8 cellular contexts compared by ENCODE assay signal in the genomic region with DNA sequence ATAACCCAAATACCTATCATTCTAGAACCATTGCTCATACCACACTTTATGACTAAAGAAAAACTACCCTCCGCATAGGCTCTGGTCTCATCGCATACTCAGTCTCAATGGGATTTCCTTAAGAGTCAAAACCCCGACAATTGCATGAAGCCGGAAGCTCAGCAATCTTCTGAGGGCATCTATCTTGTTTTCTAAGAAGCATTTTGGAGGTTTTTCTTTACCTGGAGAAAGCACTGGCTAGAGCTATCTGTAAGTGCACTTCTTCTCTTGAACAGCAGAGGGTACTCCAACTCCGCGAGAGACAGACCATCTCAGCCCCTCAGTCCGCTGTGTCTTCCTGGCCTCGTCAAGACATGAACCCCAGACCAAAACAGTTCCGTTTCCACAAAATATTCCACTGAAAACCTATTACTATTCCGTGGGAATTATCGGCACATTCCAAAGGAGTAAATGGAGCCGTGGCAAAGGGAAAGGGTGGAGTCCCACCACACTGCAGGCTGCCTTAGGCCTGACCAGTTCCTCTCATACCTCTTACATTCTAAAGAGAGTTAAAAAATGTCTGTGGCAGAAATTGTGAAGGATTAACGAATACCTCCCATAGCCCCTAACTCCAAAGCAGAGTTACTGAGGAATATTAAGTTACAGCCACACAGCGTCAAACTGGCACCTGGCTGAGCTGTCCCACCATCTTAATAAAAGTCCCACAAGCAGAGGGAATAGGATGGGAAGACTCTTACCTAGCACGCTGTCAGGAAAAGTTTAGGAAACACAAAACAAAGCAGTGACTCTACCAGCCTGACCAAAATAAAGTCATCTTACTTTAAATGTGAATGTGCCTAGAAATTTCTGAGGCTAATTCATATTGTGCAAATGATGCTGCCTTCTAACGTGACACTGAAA.
DNase-seq lines count a peak whose midpoint lies in the region; ATAC-seq and TF ChIP-seq lines count a peak whose summit lies in the region.

No MANE protein-coding gene starts in this region.

- intact Hi-C loops in activated CD4-positive, alpha-beta T cell treated with anti-CD3 and anti-CD28 coated beads, Interleukin-2, amount 10 ng/mL, durations not matched to agents 24 days and 14 days (cut with micrococcal nuclease): no loop called here

- 21% methylated on average over 16 of the region's 16 CpGs for WGBS in tibial nerve, 2 donors

- no peak for TF ChIP-seq POLR2A in tibial nerve (IDR thresholded peaks at IDR 0.05)

- H3K36me3 ChIP-seq in BLaER1 treated with 17β-estradiol and CSF1 and Interleukin-3, amounts not matched to agents 10 nM and 100 nM: no peaks in the 10 kb centered on the region
- no peaks in the 10 kb centered on the region for H3K36me3 ChIP-seq in tibial nerve

- no peak overlapping the region for H3K4me3 ChIP-seq in BLaER1 treated with 17β-estradiol and CSF1 and Interleukin-3, amounts not matched to agents 10 nM and 100 nM
- no peak overlapping the region for H3K4me3 ChIP-seq in tibial nerve

- ATAC-seq in GM18870 (IDR thresholded peaks at IDR 0.05; ENCODE audit: unreplicated experiment): peak; percentile 97
- peak; percentile 91 for ATAC-seq in HG03060 (IDR thresholded peaks at IDR 0.05; ENCODE audit: low read depth, unreplicated experiment)

- H3K27ac ChIP-seq in BLaER1 treated with 17β-estradiol and CSF1 and Interleukin-3, amounts not matched to agents 10 nM and 100 nM: no peak overlapping the region
- no peak overlapping the region for H3K27ac ChIP-seq in tibial nerve

- H4K20me1 ChIP-seq in BLaER1 treated with 17β-estradiol and CSF1 and Interleukin-3, amounts not matched to agents 10 nM and 100 nM: no peaks in the 10 kb centered on the region

- no peak overlapping the region for H3K9ac ChIP-seq in BLaER1 treated with 17β-estradiol and CSF1 and Interleukin-3, amounts not matched to agents 10 nM and 100 nM

- DNase-seq in NCI-H2107 (lab: John Stamatoyannopoulos, UW): peak; percentile 31
- peak; percentile 72 for DNase-seq in activated CD4-positive, alpha-beta T cell treated with anti-CD3 and anti-CD28 coated beads, Interleukin-2, amount 10 ng/mL, durations not matched to agents 24 days and 14 days
- peak; percentile 48 for DNase-seq in epidermal melanocyte (ENCODE audit: insufficient read length, low spot score)
- peak; percentile 67 for DNase-seq in middle frontal gyrus (ENCODE audit: extremely low spot score, low spot score)
- DNase-seq in tibial nerve (ENCODE audit: low spot score in 2 of 2): peak in 1 of 2 donors; percentile 14

- H3K9me3 ChIP-seq in BLaER1 treated with 17β-estradiol and CSF1 and Interleukin-3, amounts not matched to agents 10 nM and 100 nM (replicated peaks in 1 of 11): no peaks in the 10 kb centered on the region
- no peaks in the 10 kb centered on the region for H3K9me3 ChIP-seq in tibial nerve

- H3K4me3 Mint-ChIP-seq in activated CD4-positive, alpha-beta T cell treated with anti-CD3 and anti-CD28 coated beads, Interleukin-2, amount 10 ng/mL, durations not matched to agents 24 days and 14 days: no peak overlapping the region

- H3K4me1 ChIP-seq in BLaER1 treated with 17β-estradiol and CSF1 and Interleukin-3, amounts not matched to agents 10 nM and 100 nM: peaks cover 0 to 14% (median 5%) of the 10 kb centered on the region in 10 experiments; a peak in 10 of 20 replicates
- H3K4me1 ChIP-seq in tibial nerve: peaks cover 0 to 4% (median 0%) of the 10 kb centered on the region in 4 donors

- no peaks in the 10 kb centered on the region for H3K36me3 Mint-ChIP-seq in activated CD4-positive, alpha-beta T cell treated with anti-CD3 and anti-CD28 coated beads, Interleukin-2, amount 10 ng/mL, durations not matched to agents 24 days and 14 days (ENCODE audit: low read depth)

- peak overlapping the region in 9 of 11 experiments; percentile 5 to 48 (median 23); a peak in 10 of 22 replicates for H3K4me2 ChIP-seq in BLaER1 treated with 17β-estradiol and CSF1 and Interleukin-3, amounts not matched to agents 10 nM and 100 nM

- peak; percentile 45 to 70 (median 50) for TF ChIP-seq CTCF in tibial nerve (IDR thresholded peaks at IDR 0.05)

- no peak overlapping the region for H3K27ac Mint-ChIP-seq in activated CD4-positive, alpha-beta T cell treated with anti-CD3 and anti-CD28 coated beads, Interleukin-2, amount 10 ng/mL, durations not matched to agents 24 days and 14 days

- no peaks in the 10 kb centered on the region for H3K27me3 ChIP-seq in BLaER1 treated with 17β-estradiol and CSF1 and Interleukin-3, amounts not matched to agents 10 nM and 100 nM
- H3K27me3 ChIP-seq in tibial nerve: no peaks in the 10 kb centered on the region

- H3K4me1 Mint-ChIP-seq in activated CD4-positive, alpha-beta T cell treated with anti-CD3 and anti-CD28 coated beads, Interleukin-2, amount 10 ng/mL, durations not matched to agents 24 days and 14 days: no peaks in the 10 kb centered on the region

- H3K9me3 Mint-ChIP-seq in activated CD4-positive, alpha-beta T cell treated with anti-CD3 and anti-CD28 coated beads, Interleukin-2, amount 10 ng/mL, durations not matched to agents 24 days and 14 days: no peaks in the 10 kb centered on the region

- TF ChIP-seq EP300 in tibial nerve (IDR thresholded peaks at IDR 0.05): no peak

- peaks cover 5% of the 10 kb centered on the region for H3K27me3 Mint-ChIP-seq in activated CD4-positive, alpha-beta T cell treated with anti-CD3 and anti-CD28 coated beads, Interleukin-2, amount 10 ng/mL, durations not matched to agents 24 days and 14 days
